ENCODE assay signal across 8 cellular contexts in the genomic region with DNA sequence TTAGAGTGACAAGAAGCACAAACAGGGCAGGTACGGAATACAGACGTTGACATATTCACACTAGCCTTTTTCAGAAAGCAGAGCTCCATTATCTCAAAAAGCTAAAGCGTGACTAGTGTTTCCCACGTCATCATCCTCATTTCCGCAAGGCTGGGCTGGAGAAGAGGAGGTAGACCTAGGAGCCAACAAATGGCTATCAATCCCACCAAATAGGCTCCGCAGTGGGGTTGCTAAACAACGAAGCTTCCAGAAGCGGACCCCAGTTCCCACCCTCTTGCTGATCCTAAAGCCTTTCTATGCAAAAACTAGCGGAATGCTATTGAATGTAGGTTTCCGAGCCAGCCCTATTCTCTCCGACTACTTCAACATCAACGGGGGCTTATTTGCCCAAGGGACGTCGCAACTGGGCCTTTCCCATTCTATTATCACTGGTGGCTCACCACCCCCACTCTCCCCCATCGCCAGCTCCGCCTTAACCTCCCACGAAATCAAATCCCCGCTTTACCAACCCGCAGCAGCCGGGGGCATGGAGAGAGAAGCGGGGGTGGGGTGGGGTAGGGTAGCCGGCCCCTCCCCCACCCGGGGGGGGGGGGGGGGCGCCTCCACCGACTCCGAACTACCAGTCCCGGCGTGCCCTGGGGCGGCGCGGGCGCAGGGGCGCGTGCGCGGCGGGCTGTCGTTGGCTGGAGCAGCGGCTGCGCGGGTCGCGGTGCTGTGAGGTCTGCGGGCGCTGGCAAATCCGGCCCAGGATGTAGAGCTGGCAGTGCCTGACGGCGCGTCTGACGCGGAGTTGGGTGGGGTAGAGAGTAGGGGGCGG. TPM values are rescaled to one million over a fixed set of nuclear protein-coding genes. Genes with fewer than 3 reads are reported as not detected.
DNase-seq lines count a peak whose midpoint lies in the region; ATAC-seq and TF ChIP-seq lines count a peak whose summit lies in the region.

A gene with protein sequence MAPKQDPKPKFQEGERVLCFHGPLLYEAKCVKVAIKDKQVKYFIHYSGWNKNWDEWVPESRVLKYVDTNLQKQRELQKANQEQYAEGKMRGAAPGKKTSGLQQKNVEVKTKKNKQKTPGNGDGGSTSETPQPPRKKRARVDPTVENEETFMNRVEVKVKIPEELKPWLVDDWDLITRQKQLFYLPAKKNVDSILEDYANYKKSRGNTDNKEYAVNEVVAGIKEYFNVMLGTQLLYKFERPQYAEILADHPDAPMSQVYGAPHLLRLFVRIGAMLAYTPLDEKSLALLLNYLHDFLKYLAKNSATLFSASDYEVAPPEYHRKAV (plus strand): TSS at position 736 of the 817 bp plus-strand sequence. CDS start 128 bp downstream, outside the sequence.

- peak within 1 kb of the TSS; percentile 100 for H3K9ac ChIP-seq in PC-3 (ENCODE audit: low read length)

- no peaks in the 10 kb centered on the region for H3K36me3 ChIP-seq in PC-3 (ENCODE audit: low read depth, low read length)

- H3K9me2 ChIP-seq in PC-3 (replicated peaks; ENCODE audit: low read length): no peaks in the 10 kb centered on the region

- ATAC-seq in GM21723 (IDR thresholded peaks at IDR 0.05; ENCODE audit: unreplicated experiment): peak; percentile 81
- ATAC-seq in PC-3: peak; percentile 93

- no peaks in the 10 kb centered on the region for H3K9me3 ChIP-seq in PC-3 (ENCODE audit: low read length)
- no peaks in the 10 kb centered on the region for H3K9me3 ChIP-seq in mononuclear cell (ENCODE audit: low read depth, low read length)

- TSS peak; percentile 53 for BruUV-seq in PC-3 (replicated peaks; lab: Mats Ljungman, UMichigan)

- peaks cover 37% of the 10 kb centered on the region for H4K20me1 ChIP-seq in PC-3 (ENCODE audit: low read length)

- H3K27ac ChIP-seq in PC-3 (ENCODE audit: low read length): peak within 1 kb of the TSS; percentile 98

- H3F3A ChIP-seq in PC-3 (ENCODE audit: low read length, unreplicated experiment): no peaks in the 10 kb centered on the region

- CTCF ChIA-PET in PC-3 (lab: Charles Lee): no interaction called here

- intact Hi-C loops in PC-3 (cut with micrococcal nuclease): no loop called here

- H3K4me1 ChIP-seq in PC-3 (ENCODE audit: insufficient read depth, low read length) (peaks cover 18% of the 10 kb centered on the region), mononuclear cell (ENCODE audit: insufficient read depth, low read length) (peaks cover 37% of the 10 kb centered on the region)

- H2AFZ ChIP-seq in PC-3 (ENCODE audit: low read length): peak within 1 kb of the TSS; percentile 76

- DNase-seq in D341Med (ENCODE audit: low spot score): peak; percentile 98
- DNase-seq in KBM-7: peak; percentile 99
- peak; percentile 94 for DNase-seq in PC-3
- DNase-seq in activated T-cell treated with anti-CD3 and anti-CD28 coated beads for 48 hours (ENCODE audit: low read depth): peak; percentile 97
- peak; percentile 97 for DNase-seq in epithelial cell of esophagus (ENCODE audit: low read depth)
- peak; percentile 92 for DNase-seq in stimulated activated CD8-positive, alpha-beta memory T cell treated with anti-CD3 and anti-CD28 coated beads, Interleukin-2, amount 100 ng/mL, for 1 hour (ENCODE audit: low read depth in 2 of 2)

- H3K27me3 ChIP-seq in PC-3 (ENCODE audit: low read length) (no peaks in the 10 kb centered on the region), mononuclear cell (ENCODE audit: insufficient read depth, low read length) (no peaks in the 10 kb centered on the region)

- TF ChIP-seq CTCF in PC-3 (conservative IDR thresholded peaks at IDR 0.05; ENCODE audit: low read depth, low read length): no peak
- TF ChIP-seq CTCF in epithelial cell of esophagus (IDR thresholded peaks at IDR 0.05; ENCODE audit: insufficient read depth, low read depth, low read length, missing control alignments): no peak

- POLR2A ChIA-PET in PC-3 (lab: Charles Lee; ENCODE audit: unreplicated experiment): interaction anchor here (1.0 kb wide), 1 partner anchor 61 kb away, joined by 20 read pairs; a partner anchor contains a TSS

- H3K4me3 ChIP-seq in PC-3 (ENCODE audit: low read length): peak within 1 kb of the TSS; percentile 76
- H3K4me3 ChIP-seq in epithelial cell of esophagus (ENCODE audit: low read length): peak within 1 kb of the TSS; percentile 96
- peak within 1 kb of the TSS; percentile 100 for H3K4me3 ChIP-seq in mononuclear cell (ENCODE audit: low read length)

- peaks cover 46% of the 10 kb centered on the region for H3K79me2 ChIP-seq in PC-3 (ENCODE audit: low read length)

- in situ Hi-C loops in KBM-7 (cut with MboI; ENCODE audit: low pct_unique_long_range_greater_than_20kb, low sequenced_read_pairs): no loop called here

- H3K4me2 ChIP-seq in PC-3 (ENCODE audit: low read length): peak within 1 kb of the TSS; percentile 87

RNA-seq across cellular contexts. Expression of the gene that starts here (rescaled TPM):
- total RNA-seq in PC-3 (2014; rRNA removed): 210 and 216 TPM in 2 replicates
- 484 TPM for total RNA-seq in mononuclear cell

Comparison
In these comparisons a context has a peak if more than half of its experiments do, and no peak if none do; other contexts are left out.
1. Peak in every context shown above with its lines: DNase-seq, ATAC-seq, H3K4me3 ChIP-seq and H3K27ac ChIP-seq.